22 cellular contexts compared by ENCODE assay signal in the genomic region with DNA sequence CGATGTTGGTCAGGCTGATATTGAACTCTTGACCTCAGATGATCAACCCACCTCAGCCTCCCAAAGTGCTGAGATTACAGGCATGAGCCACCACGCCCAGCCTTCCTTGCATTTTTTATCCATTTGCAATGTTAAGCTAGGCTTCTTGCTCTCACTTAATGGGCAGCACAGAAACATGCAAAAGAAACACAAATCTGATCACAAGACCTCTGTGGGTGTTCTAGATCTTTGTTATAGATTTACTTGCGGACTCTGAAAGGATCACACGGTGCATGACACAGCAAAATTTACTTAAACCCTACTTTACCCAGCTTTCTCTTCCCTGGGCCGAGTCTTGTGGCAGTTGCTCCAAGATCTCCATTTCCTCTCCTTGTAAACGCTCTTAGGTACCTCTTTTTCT.
"Had no signal": no experiment of that assay in that cellular context is flagged by ENCODE, and none has a peak within 500 bp of the region (broad histone marks: within the 10 kb centered on the region; RNA-seq: fewer than 3 reads in every experiment).

No MANE protein-coding gene starts in this region.

- H3K4me3 Mint-ChIP-seq: activated T-helper 1 cell treated with anti-CD3 and anti-CD28 coated beads, Interleukin-12 subunit alpha, Interleukin-12 subunit beta, Interleukin-2, Interleukin-4 antibody, amounts not matched to agents 30 ng/mL and 10 ng/mL and 1 ng/mL, durations not matched to agents 14 hours and 24 hours and 36 hours; naive B cell; neural progenitor cell; stimulated activated effector memory CD8-positive, alpha-beta T cell treated with anti-CD3 and anti-CD28 coated beads, Interleukin-12 subunit alpha, Interleukin-12 subunit beta, amount 100 ng/mL, for 72 hours had no signal

- ATAC-seq: activated naive CD4-positive, alpha-beta T cell treated with anti-CD3 and anti-CD28 coated beads, Interleukin-2, amount 50 U/mL, for 72 hours; esophagus mucosa; gastroesophageal sphincter; heart left ventricle; left ventricle myocardium superior; mucosa of descending colon; psoas muscle; sciatic nerve; stimulated activated effector memory CD8-positive, alpha-beta T cell treated with anti-CD3 and anti-CD28 coated beads, Interleukin-12 subunit alpha, Interleukin-12 subunit beta, amount 100 ng/mL, for 72 hours had no signal

- H3K27me3 ChIP-seq: adrenal gland, neural progenitor cell had no signal

- H2AFZ ChIP-seq: neural progenitor cell had no signal

- H3K4me1 ChIP-seq: adrenal gland, gastroesophageal sphincter, heart left ventricle, psoas muscle had no signal

- H3K9me3 Mint-ChIP-seq: activated naive CD4-positive, alpha-beta T cell treated with anti-CD3 and anti-CD28 coated beads, Interleukin-2, amount 50 U/mL, for 72 hours; activated T-helper 1 cell treated with anti-CD3 and anti-CD28 coated beads, Interleukin-12 subunit alpha, Interleukin-12 subunit beta, Interleukin-2, Interleukin-4 antibody, amounts not matched to agents 30 ng/mL and 10 ng/mL and 1 ng/mL, durations not matched to agents 14 hours and 24 hours and 36 hours; naive B cell; neural progenitor cell; stimulated activated effector memory CD8-positive, alpha-beta T cell treated with anti-CD3 and anti-CD28 coated beads, Interleukin-12 subunit alpha, Interleukin-12 subunit beta, amount 100 ng/mL, for 72 hours had no signal

- H3K36me3 Mint-ChIP-seq: activated naive CD4-positive, alpha-beta T cell treated with anti-CD3 and anti-CD28 coated beads, Interleukin-2, amount 50 U/mL, for 72 hours; naive B cell; stimulated activated effector memory CD8-positive, alpha-beta T cell treated with anti-CD3 and anti-CD28 coated beads, Interleukin-12 subunit alpha, Interleukin-12 subunit beta, amount 100 ng/mL, for 72 hours had no signal

- H3K4me2 ChIP-seq: neural progenitor cell had no signal

- H3K27ac ChIP-seq: adrenal gland, gastroesophageal sphincter, heart left ventricle, neural progenitor cell, psoas muscle, VCaP had no signal

- DNase-seq: activated CD4-positive, alpha-beta T cell treated with anti-CD3 and anti-CD28 coated beads for 1 hour; activated gamma-delta T cell treated with Interleukin-2 at 50 U/mL for 16 hours; adrenal gland; cerebellar nuclear complex; cortex of kidney; heart left ventricle; left ventricle myocardium superior; mucosa of descending colon; naive B cell; psoas muscle; stimulated activated CD4-positive, alpha-beta T cell treated with anti-CD3 and anti-CD28 coated beads, Interleukin-4, amount 100 ng/mL, for 24 hours; T-helper 2 cell had no signal

- FAIRE-seq: bronchial epithelial cell, endometrium had no signal

- H3K9ac ChIP-seq: neural progenitor cell had no signal

- H3K4me1 Mint-ChIP-seq: naive B cell; stimulated activated effector memory CD8-positive, alpha-beta T cell treated with anti-CD3 and anti-CD28 coated beads, Interleukin-12 subunit alpha, Interleukin-12 subunit beta, amount 100 ng/mL, for 72 hours had no signal

- H3K27ac Mint-ChIP-seq: activated naive CD4-positive, alpha-beta T cell treated with anti-CD3 and anti-CD28 coated beads, Interleukin-2, amount 50 U/mL, for 72 hours; activated T-helper 1 cell treated with anti-CD3 and anti-CD28 coated beads, Interleukin-12 subunit alpha, Interleukin-12 subunit beta, Interleukin-2, Interleukin-4 antibody, amounts not matched to agents 30 ng/mL and 10 ng/mL and 1 ng/mL, durations not matched to agents 14 hours and 24 hours and 36 hours; neural progenitor cell; stimulated activated effector memory CD8-positive, alpha-beta T cell treated with anti-CD3 and anti-CD28 coated beads, Interleukin-12 subunit alpha, Interleukin-12 subunit beta, amount 100 ng/mL, for 72 hours had no signal

- H3K4me3 ChIP-seq: adrenal gland, gastroesophageal sphincter, heart left ventricle, mucosa of descending colon, neural progenitor cell, psoas muscle had no signal

- H3K9me3 ChIP-seq: adrenal gland, gastroesophageal sphincter, heart left ventricle, mucosa of descending colon, psoas muscle had no signal
